ENCODE assay signal across 12 cellular contexts in genomic region chr2:197675246-197675645, GRCh38. TPM values are rescaled to one million over a fixed set of nuclear protein-coding genes. Genes with fewer than 3 reads are reported as not detected.
A peak's percentile ranks its signal among the peaks of the same experiment; 100 is the strongest.
DNase-seq lines count a peak whose midpoint lies in the region; ATAC-seq and TF ChIP-seq lines count a peak whose summit lies in the region.
"Had no signal": no experiment of that assay in that cellular context is flagged by ENCODE, and none has a peak within 500 bp of the region (broad histone marks: within the 10 kb centered on the region; RNA-seq: fewer than 3 reads in every experiment).

Gene RFTN2, minus strand, starts transcription at chr2:197675587. Its CDS starts 129 bp downstream, at chr2:197675458.

- POLR2A ChIA-PET in Caco-2 (lab: Charles Lee): no interaction called here

- no peaks in the 10 kb centered on the region for H3K9me3 Mint-ChIP-seq in Caco-2 (ENCODE audit: unreplicated experiment)

- H3K4me2 ChIP-seq in mammary epithelial cell (ENCODE audit: insufficient read depth, low read depth, low read length): no peak within 1 kb of the TSS

- WGBS in mammary epithelial cell (ENCODE audit: low coverage, missing lambda C conversion rate): 90% methylated on average over 3 of the region's 3 CpGs
- WGBS in urinary bladder: 35% methylated on average over 3 of the region's 3 CpGs

- TF ChIP-seq CTCF in breast epithelium (IDR thresholded peaks at IDR 0.05) (no peak), mammary epithelial cell (conservative IDR thresholded peaks at IDR 0.05 in 1 of 2, IDR thresholded peaks at IDR 0.05 in 1 of 2; ENCODE audit: extremely low read depth in 1 of 2, insufficient read depth in 1 of 2, low read depth in 1 of 2, low read length in 2 of 2) (no peak), Caco-2 (IDR thresholded peaks at IDR 0.05; ENCODE audit: insufficient read depth in 1 of 2, low read depth in 1 of 2, low read length in 1 of 2, severe bottlenecking in 1 of 2, unreplicated experiment in 1 of 2) (no peak)

- no peaks in the 10 kb centered on the region for H3K79me2 ChIP-seq in mammary epithelial cell (ENCODE audit: insufficient read depth, low read length)

- BruUV-seq in mammary epithelial cell (replicated peaks; lab: Mats Ljungman, UMichigan) (no TSS peak), Caco-2 (replicated peaks; lab: Mats Ljungman, UMichigan) (no TSS peak)

- H3K36me3 ChIP-seq in breast epithelium (no peaks in the 10 kb centered on the region), mammary epithelial cell (ENCODE audit: insufficient read depth, low read length) (no peaks in the 10 kb centered on the region), neuron (ENCODE audit: insufficient read depth, low read length) (no peaks in the 10 kb centered on the region), urinary bladder (ENCODE audit: insufficient read depth) (no peaks in the 10 kb centered on the region), Caco-2 (ENCODE audit: control insufficient read depth, insufficient read depth, low read length) (no peaks in the 10 kb centered on the region)
- H3K36me3 ChIP-seq: WERI-Rb-1 had no signal

- no peak within 1 kb of the TSS for H2AFZ ChIP-seq in mammary epithelial cell (ENCODE audit: low read depth, low read length)
- H2AFZ ChIP-seq in neuron (ENCODE audit: low read depth, low read length): peak within 1 kb of the TSS; percentile 49

- H3K9ac ChIP-seq in mammary epithelial cell (ENCODE audit: insufficient read depth, low read length): no peak within 1 kb of the TSS

- H3K27me3 ChIP-seq in breast epithelium (no peaks in the 10 kb centered on the region), mammary epithelial cell (ENCODE audit: insufficient read depth, low read length) (no peaks in the 10 kb centered on the region), neuron (ENCODE audit: insufficient read depth, low read length) (no peaks in the 10 kb centered on the region), Caco-2 (replicated peaks; ENCODE audit: control insufficient read depth, insufficient read depth, low read length) (no peaks in the 10 kb centered on the region)

- DNase-seq in breast epithelium (ENCODE audit: low spot score in 2 of 2): no peak
- DNase-seq in mammary epithelial cell: no peak
- DNase-seq in foreskin melanocyte: peak; percentile 24
- no peak for DNase-seq in T1000 (lab: John Stamatoyannopoulos, UW)
- DNase-seq in Caco-2: no peak
- DNase-seq: 8988T, NCI-H748 treated with DMSO at 0.1 percent for 48 hours, WERI-Rb-1 had no signal

- H3K4me1 Mint-ChIP-seq in Caco-2 (ENCODE audit: low read depth, unreplicated experiment): no peaks in the 10 kb centered on the region

- no peak within 1 kb of the TSS for H3K4me3 Mint-ChIP-seq in Caco-2 (ENCODE audit: unreplicated experiment)

- no peak for TF ChIP-seq POLR2A in breast epithelium (IDR thresholded peaks at IDR 0.05)

- H3K9me3 ChIP-seq in breast epithelium (no peaks in the 10 kb centered on the region), mammary epithelial cell (replicated peaks; ENCODE audit: insufficient read depth, low read length) (no peaks in the 10 kb centered on the region), neuron (ENCODE audit: low read length) (no peaks in the 10 kb centered on the region), Caco-2 (no peaks in the 10 kb centered on the region)

- peak within 1 kb of the TSS; percentile 54 to 61 for H3K27ac ChIP-seq in breast epithelium
- no peak within 1 kb of the TSS for H3K27ac ChIP-seq in mammary epithelial cell (ENCODE audit: insufficient read depth, low read depth, low read length)
- H3K27ac ChIP-seq in urinary bladder (ENCODE audit: low read depth): no peak within 1 kb of the TSS
- H3K27ac ChIP-seq: WERI-Rb-1 had no signal

- no peak within 1 kb of the TSS for H3K27ac Mint-ChIP-seq in Caco-2 (ENCODE audit: unreplicated experiment)

- no peak for ATAC-seq in GM21515 (IDR thresholded peaks at IDR 0.05; ENCODE audit: unreplicated experiment)
- ATAC-seq: left lobe of liver had no signal

- in situ Hi-C loops in mammary epithelial cell (cut with MboI; ENCODE audit: low sequenced_read_pairs in 2 of 2): no loop called here

- no peaks in the 10 kb centered on the region for H3K4me1 ChIP-seq in breast epithelium
- no peaks in the 10 kb centered on the region for H3K4me1 ChIP-seq in mammary epithelial cell (ENCODE audit: insufficient read depth, low read length)
- peaks cover 34% of the 10 kb centered on the region for H3K4me1 ChIP-seq in neuron (ENCODE audit: insufficient read depth, low read length)
- peaks cover 2% of the 10 kb centered on the region for H3K4me1 ChIP-seq in urinary bladder (ENCODE audit: insufficient read depth)
- no peaks in the 10 kb centered on the region for H3K4me1 ChIP-seq in Caco-2

- intact Hi-C loops in breast epithelium (cut with DNase I; ENCODE audit: low total_unique reads) (no loop called here), mammary epithelial cell (cut with micrococcal nuclease) (no loop called here), Caco-2 (cut with micrococcal nuclease; ENCODE audit: unreplicated experiment) (no loop called here)

- H3K4me3 ChIP-seq in breast epithelium: peak within 1 kb of the TSS; percentile 36 to 57 (median 44)
- no peak within 1 kb of the TSS for H3K4me3 ChIP-seq in mammary epithelial cell (replicated peaks in 1 of 3; ENCODE audit: insufficient read depth in 1 of 3, low read depth in 2 of 3, low read length in 3 of 3)
- peak within 1 kb of the TSS; percentile 53 for H3K4me3 ChIP-seq in neuron (ENCODE audit: low read length)
- peak within 1 kb of the TSS; percentile 26 for H3K4me3 ChIP-seq in urinary bladder (ENCODE audit: low read depth, low read length)
- H3K4me3 ChIP-seq in Caco-2 (ENCODE audit: low read depth, low read length): no peak within 1 kb of the TSS

- H3K36me3 Mint-ChIP-seq in Caco-2 (ENCODE audit: insufficient read depth, unreplicated experiment): no peaks in the 10 kb centered on the region

- dilution Hi-C loops in mammary epithelial cell (cut with HindIII; ENCODE audit: low sequenced_read_pairs): no loop called here

- H3K27me3 Mint-ChIP-seq in Caco-2 (ENCODE audit: insufficient read depth, unreplicated experiment): peaks cover 2% of the 10 kb centered on the region

- H4K20me1 ChIP-seq in mammary epithelial cell (ENCODE audit: insufficient read depth, low read length): no peaks in the 10 kb centered on the region

- CTCF ChIA-PET in mammary epithelial cell (lab: Charles Lee; ENCODE audit: low non-redundant PET) (no interaction called here), Caco-2 (lab: Charles Lee) (no interaction called here)

RNA-seq across cellular contexts. Expression of gene RFTN2, which starts in this region (rescaled TPM):
- total RNA-seq in breast epithelium (10 to 100 TPM in 1 of 3 donors, 1 to 10 TPM in 2; 2.3 to 21.1 (median 7.6) TPM), mammary epithelial cell (under 1 TPM in 1 of 2 donors, not detected in 1; under 0.01 TPM), urinary bladder (37.4 TPM), Caco-2 (2022) (0.18 TPM in 1 of 2 replicates, not detected in the other)
- polyA plus RNA-seq in mammary epithelial cell (not detected), urinary bladder (4.0 TPM)
- polyA minus RNA-seq in mammary epithelial cell: not detected

Comparison
In these comparisons a context has a peak if more than half of its experiments do, and no peak if none do; other contexts are left out.
1. H3K27ac ChIP-seq: peak in breast epithelium (2 of 2); none in mammary epithelial cell (single experiment) and urinary bladder (single experiment).
2. H3K4me3 ChIP-seq: peak in breast epithelium (3 of 3), neuron (single experiment) and urinary bladder (single experiment); none in mammary epithelial cell (0 of 3) and Caco-2 (single experiment).